1 cellular context compared by ENCODE assay signal in the genomic region with DNA sequence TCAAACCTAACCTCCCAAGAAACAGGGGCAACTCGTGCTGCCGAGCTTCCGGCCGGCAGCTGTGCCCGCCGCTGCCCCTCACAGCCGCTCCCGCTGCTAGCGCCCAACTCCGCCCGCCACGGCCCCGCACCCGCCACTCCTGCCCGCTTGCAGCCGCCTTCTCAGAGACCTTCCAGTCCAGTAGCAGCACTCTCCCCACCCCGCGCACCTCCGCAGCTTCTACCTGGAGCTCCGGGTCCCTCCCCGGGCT.
TF ChIP-seq lines count a peak whose summit lies in the region.

No MANE protein-coding gene starts in this region.

TF ChIP-seq in HepG2, 621 proteins besides CTCF, POLR2A, EP300 and RAD21 (continues in another document):
- TF ChIP-seq ATF3 (CRISPR knock-in tag; IDR thresholded peaks at IDR 0.05) (no peak; the same call in 1 of the 2 replicates), HDAC1 (CRISPR knock-in tag; IDR thresholded peaks at IDR 0.05) (no peak; the same call in 1 of the 2 replicates), FOXC1 (CRISPR knock-in tag; IDR thresholded peaks at IDR 0.05; ENCODE audit: borderline replicate concordance) (peak; percentile 86; the same call in 1 of the 2 replicates), ATRX (CRISPR knock-in tag; IDR thresholded peaks at IDR 0.05; ENCODE audit: borderline replicate concordance) (no peak), PTBP1 (IDR thresholded peaks at IDR 0.05; ENCODE audit: low read depth, low read length, poor library complexity, severe bottlenecking) (peak; percentile 72), PBX3 (CRISPR knock-in tag; IDR thresholded peaks at IDR 0.05; ENCODE audit: borderline replicate concordance) (0 out of 2 replicates have a peak, but pooled peaks have one; percentile 56), NONO (IDR thresholded peaks at IDR 0.05) (no peak), NONO (CRISPR knock-in tag; conservative IDR thresholded peaks at IDR 0.05) (no peak; the same call in 1 of the 2 replicates), GATAD2A (CRISPR knock-in tag; IDR thresholded peaks at IDR 0.05) (no peak), ZNF430 (CRISPR knock-in tag; IDR thresholded peaks at IDR 0.05) (peak; percentile 84; the same call in 1 of the 2 replicates), DNMT3B (CRISPR knock-in tag; conservative IDR thresholded peaks at IDR 0.05) (no peak), PHF5A (CRISPR knock-in tag; IDR thresholded peaks at IDR 0.05; ENCODE audit: low read depth, unreplicated experiment) (no peak), ZNF44 (CRISPR knock-in tag; IDR thresholded peaks at IDR 0.05) (no peak), KMT2A (CRISPR knock-in tag; IDR thresholded peaks at IDR 0.05) (peak; percentile 86; the same call in 1 of the 2 replicates), RFX3 (CRISPR knock-in tag; IDR thresholded peaks at IDR 0.05) (no peak), HOXD1 (CRISPR knock-in tag; IDR thresholded peaks at IDR 0.05) (peak; percentile 68; the same call in 1 of the 2 replicates), PAF1 (CRISPR knock-in tag; IDR thresholded peaks at IDR 0.05) (no peak), MED8 (CRISPR knock-in tag; IDR thresholded peaks at IDR 0.05; ENCODE audit: insufficient replicate concordance) (no peak), TCF7L2 (IDR thresholded peaks at IDR 0.05; ENCODE audit: low read depth, low read length) (no peak), ZNF251 (CRISPR knock-in tag; IDR thresholded peaks at IDR 0.05) (no peak), ZFP41 (CRISPR knock-in tag; IDR thresholded peaks at IDR 0.05; ENCODE audit: borderline replicate concordance) (no peak), E2F5 (CRISPR knock-in tag; conservative IDR thresholded peaks at IDR 0.05) (no peak), ARNTL (CRISPR knock-in tag; IDR thresholded peaks at IDR 0.05) (peak; percentile 42), ZNF816 (CRISPR knock-in tag; IDR thresholded peaks at IDR 0.05; ENCODE audit: borderline replicate concordance) (peak; percentile 65; the same call in 1 of the 2 replicates), NR2C2 (CRISPR knock-in tag; IDR thresholded peaks at IDR 0.05; ENCODE audit: borderline replicate concordance) (no peak), SRSF1 (optimal IDR thresholded peaks at IDR 0.05; ENCODE audit: low read depth, low read length) (no peak), MAFF (IDR thresholded peaks at IDR 0.05; ENCODE audit: low read depth, low read length) (no peak), ARHGAP35 (CRISPR knock-in tag; IDR thresholded peaks at IDR 0.05; ENCODE audit: borderline replicate concordance) (no peak; the same call in 1 of the 2 replicates), GATA4 (IDR thresholded peaks at IDR 0.05; ENCODE audit: borderline replicate concordance, low read depth) (peak; percentile 90; the same call in 1 of the 2 replicates), SPEN (CRISPR knock-in tag; IDR thresholded peaks at IDR 0.05; ENCODE audit: low read depth) (no peak), NKX3-1 (CRISPR knock-in tag; IDR thresholded peaks at IDR 0.05) (0 out of 2 replicates have a peak, but pooled peaks have one; percentile 35), ZNF263 (CRISPR knock-in tag; IDR thresholded peaks at IDR 0.05) (peak; percentile 72; the same call in 1 of the 2 replicates), PHF21A (CRISPR knock-in tag; IDR thresholded peaks at IDR 0.05) (peak; percentile 82), ZNF367 (CRISPR knock-in tag; IDR thresholded peaks at IDR 0.05; ENCODE audit: borderline replicate concordance) (no peak), HCFC1 (IDR thresholded peaks at IDR 0.05; ENCODE audit: low read depth, low read length) (no peak), KMT2B (CRISPR knock-in tag; IDR thresholded peaks at IDR 0.05) (no peak), ONECUT2 (CRISPR knock-in tag; IDR thresholded peaks at IDR 0.05) (0 out of 2 replicates have a peak, but pooled peaks have one; percentile 54), ZNF326 (CRISPR knock-in tag; IDR thresholded peaks at IDR 0.05; ENCODE audit: borderline replicate concordance) (no peak), CHD4 (IDR thresholded peaks at IDR 0.05; ENCODE audit: borderline replicate concordance, low read length) (no peak), ZNF10 (CRISPR knock-in tag; IDR thresholded peaks at IDR 0.05; ENCODE audit: borderline replicate concordance, low read depth) (no peak), ZXDC (CRISPR knock-in tag; IDR thresholded peaks at IDR 0.05) (peak; percentile 96), ATF5 (CRISPR knock-in tag; IDR thresholded peaks at IDR 0.05; ENCODE audit: low read depth) (peak; percentile 12; the same call in 1 of the 2 replicates), ARNT (IDR thresholded peaks at IDR 0.05) (no peak), MZF1 (CRISPR knock-in tag; IDR thresholded peaks at IDR 0.05; ENCODE audit: borderline replicate concordance) (no peak), JUN (CRISPR knock-in tag; IDR thresholded peaks at IDR 0.05) (no peak), SIN3A (IDR thresholded peaks at IDR 0.05; ENCODE audit: borderline replicate concordance, low read depth, low read length) (peak; percentile 94; the same call in 1 of the 2 replicates), ZNF605 (CRISPR knock-in tag; IDR thresholded peaks at IDR 0.05) (peak; percentile 80; the same call in 1 of the 2 replicates), ZNF737 (CRISPR knock-in tag; IDR thresholded peaks at IDR 0.05; ENCODE audit: borderline replicate concordance) (peak; percentile 92; the same call in 1 of the 2 replicates)
- TF ChIP-seq, protein P1, sequence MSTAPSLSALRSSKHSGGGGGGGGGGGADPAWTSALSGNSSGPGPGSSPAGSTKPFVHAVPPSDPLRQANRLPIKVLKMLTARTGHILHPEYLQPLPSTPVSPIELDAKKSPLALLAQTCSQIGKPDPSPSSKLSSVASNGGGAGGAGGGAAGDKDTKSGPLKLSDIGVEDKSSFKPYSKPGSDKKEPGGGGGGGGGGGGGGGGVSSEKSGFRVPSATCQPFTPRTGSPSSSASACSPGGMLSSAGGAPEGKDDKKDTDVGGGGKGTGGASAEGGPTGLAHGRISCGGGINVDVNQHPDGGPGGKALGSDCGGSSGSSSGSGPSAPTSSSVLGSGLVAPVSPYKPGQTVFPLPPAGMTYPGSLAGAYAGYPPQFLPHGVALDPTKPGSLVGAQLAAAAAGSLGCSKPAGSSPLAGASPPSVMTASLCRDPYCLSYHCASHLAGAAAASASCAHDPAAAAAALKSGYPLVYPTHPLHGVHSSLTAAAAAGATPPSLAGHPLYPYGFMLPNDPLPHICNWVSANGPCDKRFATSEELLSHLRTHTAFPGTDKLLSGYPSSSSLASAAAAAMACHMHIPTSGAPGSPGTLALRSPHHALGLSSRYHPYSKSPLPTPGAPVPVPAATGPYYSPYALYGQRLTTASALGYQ (CRISPR knock-in tag; IDR thresholded peaks at IDR 0.05): no peak
- TF ChIP-seq, protein P2, sequence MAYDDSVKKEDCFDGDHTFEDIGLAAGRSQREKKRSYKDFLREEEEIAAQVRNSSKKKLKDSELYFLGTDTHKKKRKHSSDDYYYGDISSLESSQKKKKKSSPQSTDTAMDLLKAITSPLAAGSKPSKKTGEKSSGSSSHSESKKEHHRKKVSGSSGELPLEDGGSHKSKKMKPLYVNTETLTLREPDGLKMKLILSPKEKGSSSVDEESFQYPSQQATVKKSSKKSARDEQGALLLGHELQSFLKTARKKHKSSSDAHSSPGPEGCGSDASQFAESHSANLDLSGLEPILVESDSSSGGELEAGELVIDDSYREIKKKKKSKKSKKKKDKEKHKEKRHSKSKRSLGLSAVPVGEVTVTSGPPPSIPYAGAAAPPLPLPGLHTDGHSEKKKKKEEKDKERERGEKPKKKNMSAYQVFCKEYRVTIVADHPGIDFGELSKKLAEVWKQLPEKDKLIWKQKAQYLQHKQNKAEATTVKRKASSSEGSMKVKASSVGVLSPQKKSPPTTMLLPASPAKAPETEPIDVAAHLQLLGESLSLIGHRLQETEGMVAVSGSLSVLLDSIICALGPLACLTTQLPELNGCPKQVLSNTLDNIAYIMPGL (CRISPR knock-in tag; IDR thresholded peaks at IDR 0.05; ENCODE audit: borderline replicate concordance in 1 of 2, low read depth in 1 of 2): no peak
- TF ChIP-seq, protein P3, sequence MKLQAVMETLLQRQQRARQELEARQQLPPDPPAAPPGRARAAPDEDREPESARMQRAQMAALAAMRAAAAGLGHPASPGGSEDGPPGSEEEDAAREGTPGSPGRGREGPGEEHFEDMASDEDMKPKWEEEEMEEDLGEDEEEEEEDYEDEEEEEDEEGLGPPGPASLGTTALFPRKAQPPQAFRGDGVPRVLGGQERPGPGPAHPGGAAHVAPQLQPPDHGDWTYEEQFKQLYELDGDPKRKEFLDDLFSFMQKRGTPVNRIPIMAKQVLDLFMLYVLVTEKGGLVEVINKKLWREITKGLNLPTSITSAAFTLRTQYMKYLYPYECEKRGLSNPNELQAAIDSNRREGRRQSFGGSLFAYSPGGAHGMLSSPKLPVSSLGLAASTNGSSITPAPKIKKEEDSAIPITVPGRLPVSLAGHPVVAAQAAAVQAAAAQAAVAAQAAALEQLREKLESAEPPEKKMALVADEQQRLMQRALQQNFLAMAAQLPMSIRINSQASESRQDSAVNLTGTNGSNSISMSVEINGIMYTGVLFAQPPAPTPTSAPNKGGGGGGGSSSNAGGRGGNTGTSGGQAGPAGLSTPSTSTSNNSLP (IDR thresholded peaks at IDR 0.05; ENCODE audit: low read depth, low read length): no peak
- TF ChIP-seq, protein P4, sequence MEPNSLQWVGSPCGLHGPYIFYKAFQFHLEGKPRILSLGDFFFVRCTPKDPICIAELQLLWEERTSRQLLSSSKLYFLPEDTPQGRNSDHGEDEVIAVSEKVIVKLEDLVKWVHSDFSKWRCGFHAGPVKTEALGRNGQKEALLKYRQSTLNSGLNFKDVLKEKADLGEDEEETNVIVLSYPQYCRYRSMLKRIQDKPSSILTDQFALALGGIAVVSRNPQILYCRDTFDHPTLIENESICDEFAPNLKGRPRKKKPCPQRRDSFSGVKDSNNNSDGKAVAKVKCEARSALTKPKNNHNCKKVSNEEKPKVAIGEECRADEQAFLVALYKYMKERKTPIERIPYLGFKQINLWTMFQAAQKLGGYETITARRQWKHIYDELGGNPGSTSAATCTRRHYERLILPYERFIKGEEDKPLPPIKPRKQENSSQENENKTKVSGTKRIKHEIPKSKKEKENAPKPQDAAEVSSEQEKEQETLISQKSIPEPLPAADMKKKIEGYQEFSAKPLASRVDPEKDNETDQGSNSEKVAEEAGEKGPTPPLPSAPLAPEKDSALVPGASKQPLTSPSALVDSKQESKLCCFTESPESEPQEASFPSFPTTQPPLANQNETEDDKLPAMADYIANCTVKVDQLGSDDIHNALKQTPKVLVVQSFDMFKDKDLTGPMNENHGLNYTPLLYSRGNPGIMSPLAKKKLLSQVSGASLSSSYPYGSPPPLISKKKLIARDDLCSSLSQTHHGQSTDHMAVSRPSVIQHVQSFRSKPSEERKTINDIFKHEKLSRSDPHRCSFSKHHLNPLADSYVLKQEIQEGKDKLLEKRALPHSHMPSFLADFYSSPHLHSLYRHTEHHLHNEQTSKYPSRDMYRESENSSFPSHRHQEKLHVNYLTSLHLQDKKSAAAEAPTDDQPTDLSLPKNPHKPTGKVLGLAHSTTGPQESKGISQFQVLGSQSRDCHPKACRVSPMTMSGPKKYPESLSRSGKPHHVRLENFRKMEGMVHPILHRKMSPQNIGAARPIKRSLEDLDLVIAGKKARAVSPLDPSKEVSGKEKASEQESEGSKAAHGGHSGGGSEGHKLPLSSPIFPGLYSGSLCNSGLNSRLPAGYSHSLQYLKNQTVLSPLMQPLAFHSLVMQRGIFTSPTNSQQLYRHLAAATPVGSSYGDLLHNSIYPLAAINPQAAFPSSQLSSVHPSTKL (CRISPR knock-in tag; IDR thresholded peaks at IDR 0.05): no peak
- TF ChIP-seq, protein P5, sequence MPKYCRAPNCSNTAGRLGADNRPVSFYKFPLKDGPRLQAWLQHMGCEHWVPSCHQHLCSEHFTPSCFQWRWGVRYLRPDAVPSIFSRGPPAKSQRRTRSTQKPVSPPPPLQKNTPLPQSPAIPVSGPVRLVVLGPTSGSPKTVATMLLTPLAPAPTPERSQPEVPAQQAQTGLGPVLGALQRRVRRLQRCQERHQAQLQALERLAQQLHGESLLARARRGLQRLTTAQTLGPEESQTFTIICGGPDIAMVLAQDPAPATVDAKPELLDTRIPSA (CRISPR knock-in tag; IDR thresholded peaks at IDR 0.05; ENCODE audit: borderline replicate concordance): no peak
